ENCODE assay signal across 17 cellular contexts in the genomic region with DNA sequence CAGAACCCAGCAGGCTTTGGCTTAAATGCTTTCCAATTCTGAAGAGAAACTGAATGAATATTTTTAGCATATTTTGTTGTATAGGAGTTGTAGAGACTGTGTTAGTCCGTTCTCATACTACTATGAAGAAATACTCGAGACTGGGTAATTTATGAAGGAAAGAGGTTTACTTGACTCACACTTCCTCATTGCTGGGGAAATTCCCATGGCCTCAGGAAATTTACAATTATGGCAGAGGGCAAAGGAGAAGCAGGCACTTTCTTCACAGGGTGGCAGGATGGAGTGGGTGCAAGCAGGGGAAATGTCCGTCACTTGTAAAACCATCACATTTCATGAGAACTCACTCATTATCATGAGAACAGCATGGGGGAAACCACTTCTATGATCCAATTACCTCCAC.
"Had no signal": no experiment of that assay in that cellular context is flagged by ENCODE, and none has a peak within 500 bp of the region (broad histone marks: within the 10 kb centered on the region; RNA-seq: fewer than 3 reads in every experiment).

No MANE protein-coding gene starts in this region.

- H3K4me1 ChIP-seq: ascending aorta, esophagus squamous epithelium, lower lobe of right lung, right atrium auricular region, thyroid gland had no signal

- H3K4me3 ChIP-seq: ascending aorta, esophagus squamous epithelium, lower lobe of right lung, right atrium auricular region, thyroid gland had no signal

- ATAC-seq: lower lobe of right lung had no signal

- DNase-seq: activated CD4-positive, alpha-beta memory T cell treated with anti-CD3 and anti-CD28 coated beads, Interleukin-2, amount 10 ng/mL, durations not matched to agents 7 days and 5 days; activated CD4-positive, alpha-beta T cell treated with anti-CD3 and anti-CD28 coated beads for 48 hours; activated CD4-positive, CD25-positive, alpha-beta regulatory T cell; activated naive CD4-positive, alpha-beta T cell treated with anti-CD3 and anti-CD28 coated beads for 36 hours; activated T-cell treated with anti-CD3 and anti-CD28 coated beads, Interleukin-2, amount 50 U/mL, for 24 hours; cerebellar nuclear complex; effector CD8-positive, alpha-beta T cell; esophagus squamous epithelium; lower lobe of right lung; nephron progenitor cell; occipital lobe; stimulated activated CD4-positive, alpha-beta T cell treated with anti-CD3 and anti-CD28 coated beads, Interleukin-12 subunit alpha, Interleukin-12 subunit beta, amount 100 ng/mL, for 4 hours; stimulated activated CD4-positive, alpha-beta T cell treated with anti-CD3 and anti-CD28 coated beads, Interleukin-2, amount 100 ng/mL, for 24 hours; stimulated activated naive CD4-positive, alpha-beta T cell treated with Interleukin-2 at 50 U/mL for 16 hours; thyroid gland had no signal

- H3K36me3 ChIP-seq: ascending aorta, esophagus squamous epithelium, lower lobe of right lung, right atrium auricular region, thyroid gland had no signal

- H3K27me3 ChIP-seq: ascending aorta, esophagus squamous epithelium, right atrium auricular region, thyroid gland had no signal

- H3K27ac ChIP-seq: ascending aorta, esophagus squamous epithelium, lower lobe of right lung, right atrium auricular region, thyroid gland had no signal

- H3K9me3 ChIP-seq: ascending aorta, esophagus squamous epithelium, right atrium auricular region, thyroid gland had no signal
